9 cellular contexts compared by ENCODE assay signal in genomic region chr6:146028250-146028789, GRCh38. TPM values are rescaled to one million over a fixed set of nuclear protein-coding genes. Genes with fewer than 3 reads are reported as not detected.
A peak's percentile ranks its signal among the peaks of the same experiment; 100 is the strongest.
DNase-seq lines count a peak whose midpoint lies in the region; ATAC-seq and TF ChIP-seq lines count a peak whose summit lies in the region.
"Had no signal": no experiment of that assay in that cellular context is flagged by ENCODE, and none has a peak within 500 bp of the region (broad histone marks: within the 10 kb centered on the region; RNA-seq: fewer than 3 reads in every experiment).

No MANE protein-coding gene starts in this region.

- H3K27ac Mint-ChIP-seq in activated naive CD8-positive, alpha-beta T cell treated with anti-CD3 and anti-CD28 coated beads, Interleukin-2, amount 50 U/mL, for 24 hours, result no peak overlapping the region

- ATAC-seq in GM21528 (IDR thresholded peaks at IDR 0.05; ENCODE audit: low FRiP score, unreplicated experiment) (peak; percentile 63), right cardiac atrium (peak; percentile 84 to 85)
- peak; percentile 52 for ATAC-seq in activated naive CD8-positive, alpha-beta T cell treated with anti-CD3 and anti-CD28 coated beads, Interleukin-2, amount 50 U/mL, for 24 hours

- H3K27me3 Mint-ChIP-seq in activated naive CD8-positive, alpha-beta T cell treated with anti-CD3 and anti-CD28 coated beads, Interleukin-2, amount 50 U/mL, for 24 hours, result peaks cover 54% of the 10 kb centered on the region

- no peak overlapping the region for H3K27ac ChIP-seq in right cardiac atrium (ENCODE audit: low read length)
- H3K27ac ChIP-seq: neutrophil had no signal

- 3% methylated on average over 19 of the region's 19 CpGs for WGBS in right cardiac atrium

- intact Hi-C loops in right cardiac atrium (cut with DNase I), result no loop called here

- no peaks in the 10 kb centered on the region for H3K9me3 ChIP-seq in right cardiac atrium (ENCODE audit: control insufficient read depth, low read length)
- H3K9me3 ChIP-seq: neutrophil had no signal

- H3K36me3 Mint-ChIP-seq in activated naive CD8-positive, alpha-beta T cell treated with anti-CD3 and anti-CD28 coated beads, Interleukin-2, amount 50 U/mL, for 24 hours (ENCODE audit: low read depth), result peaks cover 2% of the 10 kb centered on the region

- H3K4me3 Mint-ChIP-seq in activated naive CD8-positive, alpha-beta T cell treated with anti-CD3 and anti-CD28 coated beads, Interleukin-2, amount 50 U/mL, for 24 hours, result no peak overlapping the region

- H3K4me3 ChIP-seq in NB4 (ENCODE audit: low read depth, low read length) (no peak overlapping the region), right cardiac atrium (ENCODE audit: low read length) (peak overlapping the region; percentile 62)

- DNase-seq in Caki2 (ENCODE audit: low read depth), result peak; percentile 30
- peak; percentile 55 for DNase-seq in NB4 (ENCODE audit: low read depth)
- peak; percentile 50 for DNase-seq in activated naive CD8-positive, alpha-beta T cell treated with anti-CD3 and anti-CD28 coated beads, Interleukin-2, amount 50 U/mL, for 24 hours
- peak; percentile 66 to 86 (median 84) for DNase-seq in right cardiac atrium
- peak; percentile 28 for DNase-seq in renal cortical epithelial cell (ENCODE audit: low read depth)
- no peak for DNase-seq in NCI-H128 (lab: John Stamatoyannopoulos, UW; ENCODE audit: unreplicated experiment)
- DNase-seq in COR-L47 (lab: John Stamatoyannopoulos, UW), result no peak

- in situ Hi-C loops in Caki2 (cut with HindIII; ENCODE audit: low pct_unique_long_range_greater_than_20kb, low sequenced_read_pairs), result no loop called here

- TF ChIP-seq CTCF in NB4 (IDR thresholded peaks at IDR 0.05; ENCODE audit: low read depth, low read length), result no peak

- H3K27me3 ChIP-seq in right cardiac atrium (ENCODE audit: control insufficient read depth, insufficient read depth), result peaks cover 2% of the 10 kb centered on the region

- no peaks in the 10 kb centered on the region for H3K4me1 Mint-ChIP-seq in activated naive CD8-positive, alpha-beta T cell treated with anti-CD3 and anti-CD28 coated beads, Interleukin-2, amount 50 U/mL, for 24 hours

- TF ChIP-seq POLR2A in NB4 (IDR thresholded peaks at IDR 0.05; ENCODE audit: extremely low read depth, insufficient read length), result no peak

- H3K9me3 Mint-ChIP-seq in activated naive CD8-positive, alpha-beta T cell treated with anti-CD3 and anti-CD28 coated beads, Interleukin-2, amount 50 U/mL, for 24 hours, result no peaks in the 10 kb centered on the region

- H3K4me1 ChIP-seq in right cardiac atrium (ENCODE audit: control insufficient read depth, insufficient read depth, low read length), result no peaks in the 10 kb centered on the region

RNA-seq across cellular contexts. Expression of gene GRM1, which starts 0.5 kb away (rescaled TPM):
- 0.20 and 0.41 TPM in 2 replicates for total RNA-seq in Caki2 (2014; rRNA removed; shearing (Covaris generic); ENCODE audit: low replicate concordance)
- under 1 TPM; 0.09 to 0.89 (median 0.30) TPM for total RNA-seq in right cardiac atrium
- polyA plus RNA-seq in right cardiac atrium, result 0.02 TPM
- total RNA-seq in renal cortical epithelial cell, result 0.10 TPM in 1 of 2 replicates, not detected in the other

Comparison
In these comparisons a context has a peak if more than half of its experiments do, and no peak if none do; other contexts are left out.
1. DNase-seq: peak in Caki2 (single experiment), NB4 (single experiment), activated naive CD8-positive, alpha-beta T cell treated with anti-CD3 and anti-CD28 coated beads, Interleukin-2, amount 50 U/mL, for 24 hours (single experiment), right cardiac atrium (3 of 3) and renal cortical epithelial cell (single experiment); none in NCI-H128 (single experiment) and COR-L47 (single experiment).
2. Peak in every context shown above with its lines, with median percentiles within 50 percentile points of each other: ATAC-seq.